In genomic region chr12:121932176-121932536, GRCh38 we compare ENCODE assay signal across 28 cellular contexts.
"Had no signal": no experiment of that assay in that cellular context is flagged by ENCODE, and none has a peak within 500 bp of the region (broad histone marks: within the 10 kb centered on the region; RNA-seq: fewer than 3 reads in every experiment).

No MANE protein-coding gene starts in this region.

- H3K9me3 ChIP-seq: ascending aorta, body of pancreas had no signal

- H3K4me1 Mint-ChIP-seq: activated CD8-positive, alpha-beta memory T cell treated with anti-CD3 and anti-CD28 coated beads, Interleukin-2, amount 10 ng/mL, durations not matched to agents 7 days and 5 days; activated naive CD4-positive, alpha-beta T cell treated with anti-CD3 and anti-CD28 coated beads, Interleukin-2, amount 50 U/mL, for 24 hours had no signal

- H3K27me3 Mint-ChIP-seq: activated CD8-positive, alpha-beta memory T cell treated with anti-CD3 and anti-CD28 coated beads, Interleukin-2, amount 10 ng/mL, durations not matched to agents 7 days and 5 days; activated naive CD4-positive, alpha-beta T cell treated with anti-CD3 and anti-CD28 coated beads, Interleukin-2, amount 50 U/mL, for 24 hours; activated T-cell treated with anti-CD3 and anti-CD28 coated beads, Interleukin-2, amount 50 U/mL, for 24 hours had no signal

- H3K4me1 ChIP-seq: ascending aorta, body of pancreas had no signal

- H3K36me3 Mint-ChIP-seq: activated CD8-positive, alpha-beta memory T cell treated with anti-CD3 and anti-CD28 coated beads, Interleukin-2, amount 10 ng/mL, durations not matched to agents 7 days and 5 days; activated naive CD4-positive, alpha-beta T cell treated with anti-CD3 and anti-CD28 coated beads, Interleukin-2, amount 50 U/mL, for 24 hours had no signal

- H3K36me3 ChIP-seq: ascending aorta, WERI-Rb-1 had no signal

- DNase-seq: activated CD4-positive, alpha-beta T cell treated with anti-CD3 and anti-CD28 coated beads for 48 hours; activated CD4-positive, alpha-beta T cell treated with anti-CD3 and anti-CD28 coated beads, Interleukin-2, amount 50 U/mL, for 48 hours; activated CD8-positive, alpha-beta memory T cell treated with anti-CD3 and anti-CD28 coated beads, Interleukin-2, amount 10 ng/mL, durations not matched to agents 7 days and 5 days; activated effector memory CD4-positive, alpha-beta T cell treated with Interleukin-2 at 50 U/mL for 16 hours; activated naive CD4-positive, alpha-beta T cell; activated T-cell treated with anti-CD3 and anti-CD28 coated beads, Interleukin-2, amount 50 U/mL, for 24 hours; body of pancreas; central memory CD4-positive, alpha-beta T cell; Karpas-422; MM.1S; NCI-H1105; NCI-H1436 treated with DMSO at 0.1 percent for 48 hours; NCI-H187; NCI-H2081; NCI-H510A treated with DMSO at 0.1 percent for 48 hours; NCI-H69; NK-92 treated with Interleukin-12 subunit alpha and Interleukin-12 subunit beta, amount 100 ng/mL, for 24 hours; OCI-M1; RPMI8226; T-helper 1 cell; WERI-Rb-1 had no signal

- H3K27ac Mint-ChIP-seq: activated CD8-positive, alpha-beta memory T cell treated with anti-CD3 and anti-CD28 coated beads, Interleukin-2, amount 10 ng/mL, durations not matched to agents 7 days and 5 days; activated naive CD4-positive, alpha-beta T cell treated with anti-CD3 and anti-CD28 coated beads, Interleukin-2, amount 50 U/mL, for 24 hours; activated T-cell treated with anti-CD3 and anti-CD28 coated beads, Interleukin-2, amount 50 U/mL, for 24 hours; activated T-helper 1 cell treated with anti-CD3 and anti-CD28 coated beads, Interleukin-12 subunit alpha, Interleukin-12 subunit beta, Interleukin-2, Interleukin-4 antibody, amounts not matched to agents 30 ng/mL and 10 ng/mL and 1 ng/mL, durations not matched to agents 14 hours and 24 hours and 36 hours had no signal

- H3K27me3 ChIP-seq: ascending aorta, body of pancreas had no signal

- H3K4me3 ChIP-seq: ascending aorta, body of pancreas, SK-N-MC had no signal

- H3K9me3 Mint-ChIP-seq: activated naive CD4-positive, alpha-beta T cell treated with anti-CD3 and anti-CD28 coated beads, Interleukin-2, amount 50 U/mL, for 24 hours; activated T-cell treated with anti-CD3 and anti-CD28 coated beads, Interleukin-2, amount 50 U/mL, for 24 hours; activated T-helper 1 cell treated with anti-CD3 and anti-CD28 coated beads, Interleukin-12 subunit alpha, Interleukin-12 subunit beta, Interleukin-2, Interleukin-4 antibody, amounts not matched to agents 30 ng/mL and 10 ng/mL and 1 ng/mL, durations not matched to agents 14 hours and 24 hours and 36 hours had no signal

- H3K27ac ChIP-seq: ascending aorta, body of pancreas, SK-N-MC, WERI-Rb-1 had no signal

- ATAC-seq: activated CD4-positive, CD25-positive, alpha-beta regulatory T cell treated with anti-CD3 and anti-CD28 coated beads, Interleukin-2, amount 50 U/mL, for 24 hours; activated CD8-positive, alpha-beta memory T cell treated with anti-CD3 and anti-CD28 coated beads, Interleukin-2, amount 10 ng/mL, durations not matched to agents 7 days and 5 days; body of pancreas; Panc1; Right ventricle myocardium inferior had no signal

- H3K4me3 Mint-ChIP-seq: activated CD8-positive, alpha-beta memory T cell treated with anti-CD3 and anti-CD28 coated beads, Interleukin-2, amount 10 ng/mL, durations not matched to agents 7 days and 5 days; activated naive CD4-positive, alpha-beta T cell treated with anti-CD3 and anti-CD28 coated beads, Interleukin-2, amount 50 U/mL, for 24 hours; activated T-cell treated with anti-CD3 and anti-CD28 coated beads, Interleukin-2, amount 50 U/mL, for 24 hours; activated T-helper 1 cell treated with anti-CD3 and anti-CD28 coated beads, Interleukin-12 subunit alpha, Interleukin-12 subunit beta, Interleukin-2, Interleukin-4 antibody, amounts not matched to agents 30 ng/mL and 10 ng/mL and 1 ng/mL, durations not matched to agents 14 hours and 24 hours and 36 hours had no signal
